Comparison of ENCODE assay signal across 11 cellular contexts in the genomic region with DNA sequence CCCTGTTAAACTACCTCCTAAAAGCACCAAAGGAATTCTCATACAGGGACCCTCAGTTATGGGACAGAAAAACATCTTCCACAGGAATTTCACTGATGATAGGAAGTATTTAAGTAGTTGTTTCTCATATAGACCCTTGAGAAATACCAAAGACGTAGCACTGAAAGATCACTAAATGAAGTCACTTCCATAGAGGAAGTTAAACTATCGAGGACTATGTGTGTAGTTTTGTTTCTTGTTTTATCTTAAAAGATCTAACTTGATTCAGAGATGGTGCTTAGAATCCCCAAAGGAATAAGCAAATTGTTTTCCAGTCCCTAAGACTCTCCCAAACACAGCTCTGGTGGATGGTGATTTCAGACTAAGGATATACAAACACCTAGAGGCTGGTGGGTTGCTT.
A peak's percentile ranks its signal among the peaks of the same experiment; 100 is the strongest.
DNase-seq lines count a peak whose midpoint lies in the region; ATAC-seq and TF ChIP-seq lines count a peak whose summit lies in the region.
"Had no signal": no experiment of that assay in that cellular context is flagged by ENCODE, and none has a peak within 500 bp of the region (broad histone marks: within the 10 kb centered on the region; RNA-seq: fewer than 3 reads in every experiment).

No MANE protein-coding gene starts in this region.

- 87 to 88% methylated on average over 2 of the region's 2 CpGs for whole genome bisulfite sequencing in aorta, 2 donors

- H3K27ac Mint-ChIP-seq in natural killer cell, result peak overlapping the region; percentile 68 to 82

- H3K27ac ChIP-seq in OCI-LY1 (ENCODE audit: low read depth, low read length, poor library complexity, severe bottlenecking) (peak overlapping the region; percentile 97), aorta (ENCODE audit: low read depth in 1 of 2, low read length in 2 of 2) (no peak overlapping the region)
- H3K27ac ChIP-seq: adrenal gland, KMS-11, tibial artery had no signal

- intact Hi-C loops in natural killer cell (cut with micrococcal nuclease) (loop anchor here (10.0 kb wide), 1 partner anchor 46 kb away; no protein-coding TSS in a partner anchor), left colon (cut with DNase I, micrococcal nuclease) (no loop called here), aorta (cut with DNase I) (no loop called here)

- H3K4me3 ChIP-seq in OCI-LY1 (ENCODE audit: low read depth, low read length, poor library complexity, severe bottlenecking) (peak overlapping the region; percentile 24), aorta (ENCODE audit: low read length in 2 of 2) (no peak overlapping the region)
- H3K4me3 ChIP-seq: adrenal gland, tibial artery had no signal

- H2AFZ ChIP-seq in OCI-LY1 (ENCODE audit: low read length), result no peak overlapping the region

- no peaks in the 10 kb centered on the region for H3K9me3 Mint-ChIP-seq in natural killer cell

- no peak for DNase-seq in natural killer cell
- no peak for DNase-seq in NCI-H1417 treated with DMSO at 0.1 percent for 48 hours (lab: John Stamatoyannopoulos, UW)
- DNase-seq in left colon, result no peak
- no peak for DNase-seq in Ammon's horn (ENCODE audit: low spot score)
- no peak for DNase-seq in aorta
- DNase-seq: adrenal gland, tibial artery had no signal

- H3K27me3 Mint-ChIP-seq in natural killer cell (ENCODE audit: low read depth in 2 of 2), result no peaks in the 10 kb centered on the region

- H4K20me1 ChIP-seq in OCI-LY1 (ENCODE audit: insufficient read depth, low read length), result no peaks in the 10 kb centered on the region

- ATAC-seq in GM18909 (IDR thresholded peaks at IDR 0.05; ENCODE audit: poor library complexity, unreplicated experiment), result peak; percentile 22
- ATAC-seq in GM21786 (IDR thresholded peaks at IDR 0.05; ENCODE audit: unreplicated experiment), result peak; percentile 23
- no peak for ATAC-seq in natural killer cell
- ATAC-seq in left colon, result no peak
- no peak for ATAC-seq in aorta (ENCODE audit: low FRiP score)

- H3K4me2 ChIP-seq in OCI-LY1 (ENCODE audit: low read length), result peak overlapping the region; percentile 84
- H3K4me2 ChIP-seq: KMS-11 had no signal

- H3K4me1 ChIP-seq in OCI-LY1 (ENCODE audit: insufficient read depth, low read length, severe bottlenecking) (peaks cover 68% of the 10 kb centered on the region), aorta (ENCODE audit: control insufficient read depth in 1 of 2, insufficient read depth in 2 of 2, low read length in 2 of 2) (no peaks in the 10 kb centered on the region)
- H3K4me1 ChIP-seq: adrenal gland, tibial artery had no signal

- no peaks in the 10 kb centered on the region for H3K9me2 ChIP-seq in OCI-LY1 (ENCODE audit: low read depth, low read length)

- H3K4me1 Mint-ChIP-seq in natural killer cell, result peaks cover 46 to 63% of the 10 kb centered on the region in 2 donors

- peaks cover 10% of the 10 kb centered on the region; the same call in 1 of the 2 replicates for H3K79me2 ChIP-seq in OCI-LY1 (ENCODE audit: insufficient read depth, low read length)

- H3K9ac ChIP-seq in OCI-LY1 (ENCODE audit: low read length), result peak overlapping the region; percentile 75
- H3K9ac ChIP-seq: KMS-11 had no signal

- no peaks in the 10 kb centered on the region for H3K36me3 Mint-ChIP-seq in natural killer cell

- H3K27me3 ChIP-seq in OCI-LY1 (ENCODE audit: insufficient read depth, low read length), result no peaks in the 10 kb centered on the region
- H3K27me3 ChIP-seq in aorta (ENCODE audit: control insufficient read depth in 1 of 2, insufficient read depth in 2 of 2, low read length in 1 of 2), result no peaks in the 10 kb centered on the region
- H3K27me3 ChIP-seq: adrenal gland, tibial artery had no signal

- peaks cover 3% of the 10 kb centered on the region; the same call in 1 of the 2 replicates for H3F3A ChIP-seq in OCI-LY1 (ENCODE audit: insufficient read depth, low read length)

- H3K9me3 ChIP-seq in OCI-LY1 (ENCODE audit: low read length), result no peaks in the 10 kb centered on the region
- H3K9me3 ChIP-seq in aorta (ENCODE audit: control insufficient read depth, low read length), result no peaks in the 10 kb centered on the region
- H3K9me3 ChIP-seq: adrenal gland, tibial artery had no signal

- peaks cover 12% of the 10 kb centered on the region for H3K36me3 ChIP-seq in OCI-LY1 (ENCODE audit: insufficient read depth, low read length)
- H3K36me3 ChIP-seq in aorta (ENCODE audit: control insufficient read depth in 1 of 2, insufficient read depth in 2 of 2, low read length in 1 of 2), result no peaks in the 10 kb centered on the region
- H3K36me3 ChIP-seq: tibial artery had no signal

- TF ChIP-seq CTCF in OCI-LY1 (IDR thresholded peaks at IDR 0.05; ENCODE audit: low read length) (no peak), natural killer cell (IDR thresholded peaks at IDR 0.05) (no peak)

- H3K4me3 Mint-ChIP-seq in natural killer cell, result no peak overlapping the region

Comparison
In these comparisons a context has a peak if more than half of its experiments do, and no peak if none do; other contexts are left out.
1. ATAC-seq: peak in GM18909 (single experiment) and GM21786 (single experiment); none in natural killer cell (0 of 3), left colon (single experiment) and aorta (single experiment).